In genomic region chr2:17298453-17298852, GRCh38 we compare ENCODE assay signal across 1 cellular context.
TF ChIP-seq lines count a peak whose summit lies in the region.

No MANE protein-coding gene starts in this region.

TF ChIP-seq in HepG2, 621 proteins besides CTCF, POLR2A, EP300 and RAD21 (continued from another document and continues in another):
- TF ChIP-seq TEAD3 (CRISPR knock-in tag; optimal IDR thresholded peaks at IDR 0.05; ENCODE audit: borderline replicate concordance), result peak; percentile 45
- no peak for TF ChIP-seq GLMP (CRISPR knock-in tag; IDR thresholded peaks at IDR 0.05; ENCODE audit: borderline replicate concordance)
- TF ChIP-seq ZMYM3 (CRISPR knock-in tag; IDR thresholded peaks at IDR 0.05), result no peak
- 0 out of 2 replicates have a peak, but pooled peaks have one; percentile 10 for TF ChIP-seq ARID5B (CRISPR knock-in tag; IDR thresholded peaks at IDR 0.05)
- TF ChIP-seq KLF13 (CRISPR knock-in tag; IDR thresholded peaks at IDR 0.05), result no peak
- TF ChIP-seq, protein P1, sequence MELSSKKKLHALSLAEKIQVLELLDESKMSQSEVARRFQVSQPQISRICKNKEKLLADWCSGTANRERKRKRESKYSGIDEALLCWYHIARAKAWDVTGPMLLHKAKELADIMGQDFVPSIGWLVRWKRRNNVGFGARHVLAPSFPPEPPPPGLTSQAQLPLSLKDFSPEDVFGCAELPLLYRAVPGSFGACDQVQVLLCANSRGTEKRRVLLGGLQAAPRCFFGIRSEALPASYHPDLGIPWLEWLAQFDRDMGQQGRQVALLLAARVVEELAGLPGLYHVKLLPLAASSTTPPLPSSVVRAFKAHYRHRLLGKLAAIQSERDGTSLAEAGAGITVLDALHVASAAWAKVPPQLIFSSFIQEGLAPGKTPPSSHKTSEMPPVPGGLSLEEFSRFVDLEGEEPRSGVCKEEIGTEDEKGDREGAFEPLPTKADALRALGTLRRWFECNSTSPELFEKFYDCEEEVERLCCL (CRISPR knock-in tag; IDR thresholded peaks at IDR 0.05; ENCODE audit: borderline replicate concordance), result no peak
- TF ChIP-seq ASH2L (IDR thresholded peaks at IDR 0.05; ENCODE audit: insufficient read length, low read depth, low read length), result peak; percentile 17
- TF ChIP-seq FOSL2 (CRISPR knock-in tag; IDR thresholded peaks at IDR 0.05), result peak; percentile 68
- TF ChIP-seq YEATS4 (CRISPR knock-in tag; IDR thresholded peaks at IDR 0.05; ENCODE audit: borderline replicate concordance), result no peak
- no peak for TF ChIP-seq ZNF407 (CRISPR knock-in tag; IDR thresholded peaks at IDR 0.05; ENCODE audit: not compliant biosample characterization)
- no peak for TF ChIP-seq MXI1 (IDR thresholded peaks at IDR 0.05; ENCODE audit: borderline replicate concordance, low read depth, low read length)
- TF ChIP-seq RXRB (CRISPR knock-in tag; IDR thresholded peaks at IDR 0.05; ENCODE audit: borderline replicate concordance), result peak; percentile 13; the same call in 1 of the 2 replicates
- TF ChIP-seq ZBTB42 (CRISPR knock-in tag; IDR thresholded peaks at IDR 0.05), result no peak
- no peak for TF ChIP-seq ZNF598 (CRISPR knock-in tag; IDR thresholded peaks at IDR 0.05; ENCODE audit: borderline replicate concordance)
- no peak for TF ChIP-seq ZNF24 (IDR thresholded peaks at IDR 0.05)
- no peak for TF ChIP-seq ZNF777 (CRISPR knock-in tag; IDR thresholded peaks at IDR 0.05)
- TF ChIP-seq SP2 (CRISPR knock-in tag; IDR thresholded peaks at IDR 0.05), result no peak
- TF ChIP-seq, protein P2, sequence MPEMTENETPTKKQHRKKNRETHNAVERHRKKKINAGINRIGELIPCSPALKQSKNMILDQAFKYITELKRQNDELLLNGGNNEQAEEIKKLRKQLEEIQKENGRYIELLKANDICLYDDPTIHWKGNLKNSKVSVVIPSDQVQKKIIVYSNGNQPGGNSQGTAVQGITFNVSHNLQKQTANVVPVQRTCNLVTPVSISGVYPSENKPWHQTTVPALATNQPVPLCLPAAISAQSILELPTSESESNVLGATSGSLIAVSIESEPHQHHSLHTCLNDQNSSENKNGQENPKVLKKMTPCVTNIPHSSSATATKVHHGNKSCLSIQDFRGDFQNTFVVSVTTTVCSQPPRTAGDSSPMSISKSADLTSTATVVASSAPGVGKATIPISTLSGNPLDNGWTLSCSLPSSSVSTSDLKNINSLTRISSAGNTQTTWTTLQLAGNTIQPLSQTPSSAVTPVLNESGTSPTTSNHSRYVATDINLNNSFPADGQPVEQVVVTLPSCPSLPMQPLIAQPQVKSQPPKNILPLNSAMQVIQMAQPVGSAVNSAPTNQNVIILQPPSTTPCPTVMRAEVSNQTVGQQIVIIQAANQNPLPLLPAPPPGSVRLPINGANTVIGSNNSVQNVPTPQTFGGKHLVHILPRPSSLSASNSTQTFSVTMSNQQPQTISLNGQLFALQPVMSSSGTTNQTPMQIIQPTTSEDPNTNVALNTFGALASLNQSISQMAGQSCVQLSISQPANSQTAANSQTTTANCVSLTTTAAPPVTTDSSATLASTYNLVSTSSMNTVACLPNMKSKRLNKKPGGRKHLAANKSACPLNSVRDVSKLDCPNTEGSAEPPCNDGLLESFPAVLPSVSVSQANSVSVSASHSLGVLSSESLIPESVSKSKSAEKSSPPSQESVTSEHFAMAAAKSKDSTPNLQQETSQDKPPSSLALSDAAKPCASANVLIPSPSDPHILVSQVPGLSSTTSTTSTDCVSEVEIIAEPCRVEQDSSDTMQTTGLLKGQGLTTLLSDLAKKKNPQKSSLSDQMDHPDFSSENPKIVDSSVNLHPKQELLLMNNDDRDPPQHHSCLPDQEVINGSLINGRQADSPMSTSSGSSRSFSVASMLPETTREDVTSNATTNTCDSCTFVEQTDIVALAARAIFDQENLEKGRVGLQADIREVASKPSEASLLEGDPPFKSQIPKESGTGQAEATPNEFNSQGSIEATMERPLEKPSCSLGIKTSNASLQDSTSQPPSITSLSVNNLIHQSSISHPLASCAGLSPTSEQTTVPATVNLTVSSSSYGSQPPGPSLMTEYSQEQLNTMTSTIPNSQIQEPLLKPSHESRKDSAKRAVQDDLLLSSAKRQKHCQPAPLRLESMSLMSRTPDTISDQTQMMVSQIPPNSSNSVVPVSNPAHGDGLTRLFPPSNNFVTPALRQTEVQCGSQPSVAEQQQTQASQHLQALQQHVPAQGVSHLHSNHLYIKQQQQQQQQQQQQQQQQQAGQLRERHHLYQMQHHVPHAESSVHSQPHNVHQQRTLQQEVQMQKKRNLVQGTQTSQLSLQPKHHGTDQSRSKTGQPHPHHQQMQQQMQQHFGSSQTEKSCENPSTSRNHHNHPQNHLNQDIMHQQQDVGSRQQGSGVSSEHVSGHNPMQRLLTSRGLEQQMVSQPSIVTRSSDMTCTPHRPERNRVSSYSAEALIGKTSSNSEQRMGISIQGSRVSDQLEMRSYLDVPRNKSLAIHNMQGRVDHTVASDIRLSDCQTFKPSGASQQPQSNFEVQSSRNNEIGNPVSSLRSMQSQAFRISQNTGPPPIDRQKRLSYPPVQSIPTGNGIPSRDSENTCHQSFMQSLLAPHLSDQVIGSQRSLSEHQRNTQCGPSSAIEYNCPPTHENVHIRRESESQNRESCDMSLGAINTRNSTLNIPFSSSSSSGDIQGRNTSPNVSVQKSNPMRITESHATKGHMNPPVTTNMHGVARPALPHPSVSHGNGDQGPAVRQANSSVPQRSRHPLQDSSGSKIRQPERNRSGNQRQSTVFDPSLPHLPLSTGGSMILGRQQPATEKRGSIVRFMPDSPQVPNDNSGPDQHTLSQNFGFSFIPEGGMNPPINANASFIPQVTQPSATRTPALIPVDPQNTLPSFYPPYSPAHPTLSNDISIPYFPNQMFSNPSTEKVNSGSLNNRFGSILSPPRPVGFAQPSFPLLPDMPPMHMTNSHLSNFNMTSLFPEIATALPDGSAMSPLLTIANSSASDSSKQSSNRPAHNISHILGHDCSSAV (CRISPR knock-in tag; IDR thresholded peaks at IDR 0.05; ENCODE audit: borderline replicate concordance), result no peak
- no peak for TF ChIP-seq ZNF552 (CRISPR knock-in tag; IDR thresholded peaks at IDR 0.05; ENCODE audit: borderline replicate concordance)
- peak; percentile 32; the same call in 1 of the 2 replicates for TF ChIP-seq CREM (IDR thresholded peaks at IDR 0.05)
- no peak for TF ChIP-seq CREM (CRISPR knock-in tag; IDR thresholded peaks at IDR 0.05)
- TF ChIP-seq IKZF5 (CRISPR knock-in tag; IDR thresholded peaks at IDR 0.05), result no peak
- no peak for TF ChIP-seq FOXK1 (CRISPR knock-in tag; IDR thresholded peaks at IDR 0.05; ENCODE audit: borderline replicate concordance, low read depth)
- peak; percentile 76 for TF ChIP-seq PAXIP1 (CRISPR knock-in tag; conservative IDR thresholded peaks at IDR 0.05)
